In the genomic region with DNA sequence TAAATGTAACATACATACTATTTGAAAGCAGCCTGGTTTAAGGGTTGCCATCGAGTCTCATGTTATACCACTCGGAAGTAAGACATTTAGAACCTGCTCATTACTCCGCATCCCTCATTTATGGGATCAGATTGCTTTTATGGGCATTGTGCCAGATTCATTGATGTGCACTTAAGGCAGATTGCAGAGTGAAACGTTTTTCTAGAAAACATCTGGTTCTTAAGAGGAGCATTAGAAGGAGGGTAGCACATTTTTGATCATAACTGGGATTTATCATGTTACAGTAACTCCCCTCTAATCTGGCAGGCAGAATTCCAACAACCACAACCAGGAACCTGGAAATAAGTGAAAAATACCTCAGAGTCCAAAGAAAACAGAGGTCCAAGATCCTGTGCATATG, we compare ENCODE assay signal across 16 cellular contexts.
DNase-seq lines count a peak whose midpoint lies in the region; ATAC-seq and TF ChIP-seq lines count a peak whose summit lies in the region.
"Had no signal": no experiment of that assay in that cellular context is flagged by ENCODE, and none has a peak within 500 bp of the region (broad histone marks: within the 10 kb centered on the region; RNA-seq: fewer than 3 reads in every experiment).

No MANE protein-coding gene starts in this region.

- no peaks in the 10 kb centered on the region for H3K36me3 ChIP-seq in breast epithelium
- H3K36me3 ChIP-seq: pancreas had no signal

- no peak for TF ChIP-seq CTCF in breast epithelium (IDR thresholded peaks at IDR 0.05)

- H3K4me3 ChIP-seq in breast epithelium: no peak overlapping the region
- H3K4me3 ChIP-seq: pancreas had no signal

- H3K27ac ChIP-seq in breast epithelium: no peak overlapping the region
- H3K27ac ChIP-seq: 22Rv1, pancreas had no signal

- H3K4me1 ChIP-seq in breast epithelium: no peaks in the 10 kb centered on the region
- H3K4me1 ChIP-seq: pancreas had no signal

- no peaks in the 10 kb centered on the region for H3K27me3 ChIP-seq in breast epithelium
- H3K27me3 ChIP-seq: pancreas had no signal

- no peaks in the 10 kb centered on the region for H3K9me3 ChIP-seq in breast epithelium
- H3K9me3 ChIP-seq: pancreas had no signal

- TF ChIP-seq POLR2A in breast epithelium (IDR thresholded peaks at IDR 0.05): no peak

- DNase-seq in NCI-H1417 (lab: John Stamatoyannopoulos, UW) (peak; percentile 13 to 78 (median 70)), NCI-H1417 treated with DMSO at 0.1 percent for 48 hours (lab: John Stamatoyannopoulos, UW) (no peak), NCI-H510A (lab: John Stamatoyannopoulos, UW) (peak; percentile 5), brain pericyte (ENCODE audit: low read depth, low spot score) (peak; percentile 13), sciatic nerve (ENCODE audit: low spot score) (no peak), NCI-H146 treated with DMSO at 0.1 percent for 48 hours (lab: John Stamatoyannopoulos, UW; ENCODE audit: unreplicated experiment) (no peak), breast epithelium (ENCODE audit: low spot score in 2 of 2) (no peak)
- no peak for DNase-seq in stimulated activated CD4-positive, alpha-beta T cell treated with anti-CD3 and anti-CD28 coated beads, Interleukin-2, amount 100 ng/mL, for 24 hours
- DNase-seq: activated CD4-positive, CD25-positive, alpha-beta regulatory T cell treated with anti-CD3 and anti-CD28 coated beads, Interleukin-2, amount 50 U/mL, for 72 hours; activated naive CD8-positive, alpha-beta T cell treated with anti-CD3 and anti-CD28 coated beads, Interleukin-2, amount 10 ng/mL, durations not matched to agents 7 days and 5 days; activated T-cell treated with anti-CD3 and anti-CD28 coated beads for 4 hours; MM.1S; pancreas; T-cell had no signal

- ATAC-seq in sciatic nerve: peak; percentile 63
- ATAC-seq: Panc1, pancreas, T-cell had no signal

- intact Hi-C loops in sciatic nerve (cut with DNase I) (no loop called here), breast epithelium (cut with DNase I; ENCODE audit: low total_unique reads) (no loop called here)

Comparison
In these comparisons a context has a peak if more than half of its experiments do, and no peak if none do; other contexts are left out.
1. DNase-seq: peak in NCI-H1417 (3 of 3), NCI-H510A (single experiment) and brain pericyte (single experiment); none in NCI-H1417 treated with DMSO at 0.1 percent for 48 hours (single experiment), sciatic nerve (single experiment), stimulated activated CD4-positive, alpha-beta T cell treated with anti-CD3 and anti-CD28 coated beads, Interleukin-2, amount 100 ng/mL, for 24 hours (0 of 2), NCI-H146 treated with DMSO at 0.1 percent for 48 hours (single experiment) and breast epithelium (0 of 2).